Comparison of ENCODE assay signal across 21 cellular contexts in the genomic region with DNA sequence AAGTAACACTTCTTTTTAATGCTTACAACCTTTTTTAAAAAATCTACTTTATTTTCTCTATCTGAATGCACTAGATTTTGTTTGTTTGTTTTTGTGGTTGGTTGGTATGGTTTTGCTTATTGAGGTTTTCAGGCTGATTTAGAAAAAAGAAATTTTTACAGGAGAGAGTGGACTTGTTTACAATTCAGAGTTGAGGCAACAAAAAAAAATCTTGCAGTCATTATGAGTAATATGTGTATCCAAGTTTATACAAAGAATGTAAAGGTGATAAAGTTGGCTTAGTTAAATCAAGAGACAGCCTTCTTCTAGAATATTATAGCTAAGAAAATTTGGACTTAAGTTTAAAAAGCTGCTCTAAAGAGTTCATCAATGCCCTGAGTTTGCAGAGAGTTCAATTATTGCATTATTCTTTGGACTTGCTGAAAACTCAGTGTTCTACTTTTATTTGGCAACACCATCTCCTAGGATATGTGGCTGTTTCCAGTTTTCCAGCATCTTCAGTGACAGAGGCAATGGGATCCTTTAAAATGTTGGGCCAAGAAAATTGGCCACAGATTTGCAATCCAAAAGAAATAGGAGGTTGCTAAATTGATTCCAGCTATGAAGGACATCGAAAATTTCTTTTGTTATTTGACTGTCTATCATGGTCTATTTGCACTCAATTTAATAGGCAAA. TPM values are rescaled to one million over a fixed set of nuclear protein-coding genes. Genes with fewer than 3 reads are reported as not detected.
"Had no signal": no experiment of that assay in that cellular context is flagged by ENCODE, and none has a peak within 500 bp of the region (broad histone marks: within the 10 kb centered on the region; RNA-seq: fewer than 3 reads in every experiment).

No MANE protein-coding gene starts in this region.

- H2AFZ ChIP-seq: neural progenitor cell had no signal

- H3K27ac ChIP-seq: breast epithelium, foreskin keratinocyte, neural progenitor cell, psoas muscle, stomach, vagina had no signal

- DNase-seq: activated CD4-positive, alpha-beta T cell treated with anti-CD3 and anti-CD28 coated beads, Interleukin-2, amount 10 ng/mL, durations not matched to agents 7 days and 5 days; activated CD8-positive, alpha-beta T cell treated with anti-CD3 and anti-CD28 coated beads, Interleukin-2, amount 10 ng/mL, durations not matched to agents 7 days and 5 days; activated naive CD4-positive, alpha-beta T cell treated with anti-CD3 and anti-CD28 coated beads, Interleukin-2, amount 10 ng/mL, durations not matched to agents 7 days and 5 days; activated T-cell treated with anti-CD3 and anti-CD28 coated beads, Interleukin-2, amount 50 U/mL, for 24 hours; foreskin keratinocyte; head of caudate nucleus; kidney glomerular epithelial cell; mesenchymal stem cell; naive thymus-derived CD4-positive, alpha-beta T cell; psoas muscle; sigmoid colon; stimulated activated CD4-positive, alpha-beta T cell treated with anti-CD3 and anti-CD28 coated beads, Interleukin-4, amount 100 ng/mL, for 24 hours; stomach; T-helper 1 cell; T-helper 9 cell; trophoblast cell had no signal

- H3K9ac ChIP-seq: neural progenitor cell had no signal

- H3K27me3 ChIP-seq: breast epithelium, foreskin keratinocyte, neural progenitor cell, sigmoid colon, stomach, vagina had no signal

- H3K4me2 ChIP-seq: neural progenitor cell had no signal

- H3K36me3 ChIP-seq: breast epithelium, neural progenitor cell, sigmoid colon, stomach, vagina had no signal

- ATAC-seq: activated CD4-positive, CD25-positive, alpha-beta regulatory T cell treated with anti-CD3 and anti-CD28 coated beads, Interleukin-2, amount 50 U/mL, for 24 hours; activated CD8-positive, alpha-beta T cell treated with anti-CD3 and anti-CD28 coated beads, Interleukin-2, amount 10 ng/mL, durations not matched to agents 7 days and 5 days; foreskin keratinocyte; naive thymus-derived CD4-positive, alpha-beta T cell; psoas muscle; stimulated activated effector memory CD8-positive, alpha-beta T cell treated with anti-CD3 and anti-CD28 coated beads, Interleukin-12 subunit alpha, Interleukin-12 subunit beta, amount 100 ng/mL, for 72 hours had no signal

- H3K4me3 ChIP-seq: breast epithelium, neural progenitor cell, psoas muscle, sigmoid colon, stomach, vagina had no signal

- H3K4me1 ChIP-seq: breast epithelium, foreskin keratinocyte, psoas muscle, sigmoid colon, stomach, vagina had no signal

- H3K9me3 ChIP-seq: breast epithelium, psoas muscle, sigmoid colon, stomach, vagina had no signal

RNA-seq across cellular contexts. Expression of gene STK32A, which starts 10.7 kb away (rescaled TPM):
- total RNA-seq: activated CD4-positive, alpha-beta T cell treated with anti-CD3 and anti-CD28 coated beads, Interleukin-2, amount 10 ng/mL, durations not matched to agents 7 days and 5 days; activated CD8-positive, alpha-beta T cell treated with anti-CD3 and anti-CD28 coated beads, Interleukin-2, amount 10 ng/mL, durations not matched to agents 7 days and 5 days; naive thymus-derived CD4-positive, alpha-beta T cell had no signal
- polyA plus RNA-seq: naive thymus-derived CD4-positive, alpha-beta T cell had no signal
